8 cellular contexts compared by ENCODE assay signal in genomic region chr17:35046740-35047283, GRCh38. TPM values are rescaled to one million over a fixed set of nuclear protein-coding genes. Genes with fewer than 3 reads are reported as not detected.
DNase-seq lines count a peak whose midpoint lies in the region; ATAC-seq and TF ChIP-seq lines count a peak whose summit lies in the region.

No MANE protein-coding gene starts in this region.

- H3K9me3 ChIP-seq in IMR-90 (ENCODE audit: control insufficient read depth, insufficient read depth, low read length), result no peaks in the 10 kb centered on the region
- H3K9me3 ChIP-seq in gastrocnemius medialis, result no peaks in the 10 kb centered on the region

- no peak overlapping the region for H2BK5ac ChIP-seq in IMR-90 (ENCODE audit: low read depth, low read length, poor library complexity, severe bottlenecking)

- no peak overlapping the region for H3K9ac ChIP-seq in IMR-90 (ENCODE audit: low read depth, low read length)

- no peak overlapping the region for H2BK120ac ChIP-seq in IMR-90 (ENCODE audit: low read depth, low read length)

- H2BK15ac ChIP-seq in IMR-90 (ENCODE audit: low read depth, low read length), result no peak overlapping the region

- CTCF ChIA-PET in IMR-90 (lab: Yijun Ruan, JAX), result no interaction called here

- H2AK5ac ChIP-seq in IMR-90 (ENCODE audit: low read depth, low read length), result no peak overlapping the region

- H3K23ac ChIP-seq in IMR-90 (ENCODE audit: low read depth, low read length), result no peak overlapping the region

- in situ Hi-C loops in IMR-90 (cut with MboI; ENCODE audit: low sequenced_read_pairs) (no loop called here), gastrocnemius medialis (cut with MboI; ENCODE audit: low sequenced_read_pairs in 4 of 4) (no loop called here)

- dilution Hi-C loops in IMR-90 (cut with HindIII; ENCODE audit: low sequenced_read_pairs, unreplicated experiment), result no loop called here

- no TSS peak for BruUV-seq in IMR-90 (replicated peaks; lab: Mats Ljungman, UMichigan)

- POLR2A ChIA-PET in IMR-90 (lab: Charles Lee; ENCODE audit: unreplicated experiment), result no interaction called here

- no CpG with 5 or more reads among the region's 5 CpGs for WGBS in IMR-90 (ENCODE audit: extremely low coverage in 2 of 2, insufficient read length in 1 of 2), 2 experiments

- H3K27ac ChIP-seq in IMR-90 (ENCODE audit: insufficient read depth, low read length) (no peak overlapping the region), gastrocnemius medialis (no peak overlapping the region)

- H2BK20ac ChIP-seq in IMR-90 (ENCODE audit: low read depth, low read length), result no peak overlapping the region

- ATAC-seq in GM18909 (IDR thresholded peaks at IDR 0.05; ENCODE audit: poor library complexity, unreplicated experiment) (peak; percentile 62), IMR-90 (ENCODE audit: low read depth) (peak; percentile 51; the same call in 1 of the 2 replicates), gastrocnemius medialis (no peak)

- no peak overlapping the region for H4K5ac ChIP-seq in IMR-90 (ENCODE audit: low read depth, low read length)

- H2AK9ac ChIP-seq in IMR-90 (replicated peaks; ENCODE audit: low read depth, low read length, poor library complexity), result no peak overlapping the region

- H3K27me3 ChIP-seq in IMR-90 (ENCODE audit: control insufficient read depth, insufficient read depth, low read length) (no peaks in the 10 kb centered on the region), gastrocnemius medialis (no peaks in the 10 kb centered on the region)

- H3K4ac ChIP-seq in IMR-90 (ENCODE audit: low read depth, low read length), result no peak overlapping the region

- peak; percentile 47 for DNase-seq in IMR-90
- peak; percentile 19 to 38 for DNase-seq in activated CD8-positive, alpha-beta memory T cell treated with anti-CD3 and anti-CD28 coated beads for 4 hours (ENCODE audit: low read depth in 2 of 2)
- peak; percentile 61 for DNase-seq in fibroblast of the aortic adventitia (ENCODE audit: low read depth)
- DNase-seq in stimulated activated CD8-positive, alpha-beta memory T cell treated with anti-CD3 and anti-CD28 coated beads, Interleukin-2, amount 100 ng/mL, for 1 hour (ENCODE audit: low read depth in 2 of 2), result peak; percentile 14 to 25
- DNase-seq in HuH-7.5 (ENCODE audit: low spot score), result no peak
- no peak for DNase-seq in gastrocnemius medialis
- DNase-seq in SHP77 treated with DMSO at 0.1 percent for 48 hours (lab: John Stamatoyannopoulos, UW), result no peak

- H3K4me3 ChIP-seq in IMR-90 (ENCODE audit: insufficient read depth, low read depth, low read length) (no peak overlapping the region), fibroblast of the aortic adventitia (ENCODE audit: low read depth, low read length) (peak overlapping the region; percentile 5), gastrocnemius medialis (no peak overlapping the region)

- TF ChIP-seq CTCF in IMR-90 (conservative IDR thresholded peaks at IDR 0.05; ENCODE audit: low read depth, low read length) (no peak), fibroblast of the aortic adventitia (IDR thresholded peaks at IDR 0.05; ENCODE audit: insufficient read depth, low read length) (no peak), gastrocnemius medialis (IDR thresholded peaks at IDR 0.05 in 4 of 5, conservative IDR thresholded peaks at IDR 0.05 in 1 of 5) (no peak)

- H3K79me1 ChIP-seq in IMR-90 (ENCODE audit: low read depth in 1 of 2, low read length in 2 of 2), result peaks cover 21 to 45% of the 10 kb centered on the region in 2 experiments

- TF ChIP-seq POLR2A in IMR-90 (IDR thresholded peaks at IDR 0.05; ENCODE audit: low read depth, low read length), result no peak
- no peak for TF ChIP-seq POLR2A in gastrocnemius medialis (IDR thresholded peaks at IDR 0.05)

- no peak overlapping the region for H3K4me2 ChIP-seq in IMR-90 (ENCODE audit: low read depth, low read length)

- H4K20me1 ChIP-seq in IMR-90 (ENCODE audit: insufficient read depth, low read length), result peaks cover 21% of the 10 kb centered on the region; the same call in 1 of the 2 replicates

- peaks cover 2% of the 10 kb centered on the region; the same call in 1 of the 2 replicates for H3K4me1 ChIP-seq in IMR-90 (ENCODE audit: control insufficient read depth, insufficient read depth, low read length)
- H3K4me1 ChIP-seq in gastrocnemius medialis, result peaks cover 12% of the 10 kb centered on the region in 2 donors

- H3K18ac ChIP-seq in IMR-90 (ENCODE audit: low read depth, low read length), result no peak overlapping the region

- H4K91ac ChIP-seq in IMR-90 (ENCODE audit: insufficient read depth, low read depth, low read length), result no peak overlapping the region

- TF ChIP-seq RAD21 in IMR-90 (IDR thresholded peaks at IDR 0.05; ENCODE audit: low read length), result no peak

- no peak overlapping the region for H2AFZ ChIP-seq in IMR-90 (replicated peaks; ENCODE audit: low read length, poor library complexity)

- intact Hi-C loops in IMR-90 (cut with micrococcal nuclease) (no loop called here), gastrocnemius medialis (cut with DNase I; ENCODE audit: low total_unique reads) (no loop called here)

- H3K9me1 ChIP-seq in IMR-90 (ENCODE audit: insufficient read depth, low read length), result peaks cover 3% of the 10 kb centered on the region

- no peak overlapping the region for H3K14ac ChIP-seq in IMR-90 (replicated peaks; ENCODE audit: low read depth, low read length)

- H4K8ac ChIP-seq in IMR-90 (ENCODE audit: low read depth in 2 of 2, low read length in 2 of 2), result no peak overlapping the region

- H3K56ac ChIP-seq in IMR-90 (ENCODE audit: extremely low read depth, insufficient read depth, low read length), result no peak overlapping the region

- H3K36me3 ChIP-seq in IMR-90 (ENCODE audit: control insufficient read depth, insufficient read depth, low read length), result no peaks in the 10 kb centered on the region
- H3K36me3 ChIP-seq in gastrocnemius medialis, result no peaks in the 10 kb centered on the region

TF ChIP-seq in IMR-90, 13 proteins besides CTCF, POLR2A, EP300 and RAD21:
- TF ChIP-seq MAZ (IDR thresholded peaks at IDR 0.05; ENCODE audit: borderline replicate concordance, low read depth, low read length) (no peak), NFE2L2 (IDR thresholded peaks at IDR 0.05; ENCODE audit: low read depth, low read length) (no peak), RCOR1 (IDR thresholded peaks at IDR 0.05; ENCODE audit: insufficient replicate concordance, low read length) (no peak), MAFK (IDR thresholded peaks at IDR 0.05; ENCODE audit: low read depth, low read length) (no peak), RFX5 (IDR thresholded peaks at IDR 0.05; ENCODE audit: low read depth, low read length) (no peak), SMC3 (IDR thresholded peaks at IDR 0.05; ENCODE audit: low read depth, low read length) (no peak)

RNA-seq across cellular contexts. Expression of gene RFFL, which starts 16.7 kb away (rescaled TPM):
- total RNA-seq in IMR-90 (2012; rRNA removed), result 19.2 and 20.8 TPM in 2 replicates
- 9.9 and 11.6 TPM in 2 replicates for polyA plus RNA-seq in IMR-90 (2012; rRNA removed)
- 6.0 and 9.6 TPM in 2 replicates for polyA plus RNA-seq in IMR-90 (2012; cell fraction: cytosol; rRNA removed)
- polyA plus RNA-seq in IMR-90 (2012; cell fraction: nucleus; rRNA removed; ENCODE audit: low replicate concordance), result 9.5 and 13.1 TPM in 2 replicates
- total RNA-seq in fibroblast of the aortic adventitia (ENCODE audit: low replicate concordance), result 17.0 TPM in 2 replicates
- 10 to 100 TPM; 17.4 to 65.7 (median 35.0) TPM for total RNA-seq in gastrocnemius medialis

Comparison
In these comparisons a context has a peak if more than half of its experiments do, and no peak if none do; other contexts are left out.
1. ATAC-seq: peak in GM18909 (single experiment) and IMR-90 (single experiment); none in gastrocnemius medialis (0 of 2).
2. DNase-seq: peak in IMR-90 (single experiment), activated CD8-positive, alpha-beta memory T cell treated with anti-CD3 and anti-CD28 coated beads for 4 hours (2 of 2), fibroblast of the aortic adventitia (single experiment) and stimulated activated CD8-positive, alpha-beta memory T cell treated with anti-CD3 and anti-CD28 coated beads, Interleukin-2, amount 100 ng/mL, for 1 hour (2 of 2); none in HuH-7.5 (single experiment), gastrocnemius medialis (0 of 2) and SHP77 treated with DMSO at 0.1 percent for 48 hours (single experiment).